Comparison of ENCODE assay signal across 1 cellular context in genomic region chr2:42110974-42111322, GRCh38.
TF ChIP-seq lines count a peak whose summit lies in the region.

No MANE protein-coding gene starts in this region.

TF ChIP-seq in GM23338, 12 proteins besides CTCF, POLR2A, EP300 and RAD21 (continued from another document):
- TF ChIP-seq ZNF462 (CRISPR knock-in tag; IDR thresholded peaks at IDR 0.05) (no peak), EZH2phosphoT487 (IDR thresholded peaks at IDR 0.05; ENCODE audit: unreplicated experiment) (no peak), POLR2AphosphoS5 (IDR thresholded peaks at IDR 0.05; ENCODE audit: low read depth) (no peak)
